29 cellular contexts compared by ENCODE assay signal in the genomic region with DNA sequence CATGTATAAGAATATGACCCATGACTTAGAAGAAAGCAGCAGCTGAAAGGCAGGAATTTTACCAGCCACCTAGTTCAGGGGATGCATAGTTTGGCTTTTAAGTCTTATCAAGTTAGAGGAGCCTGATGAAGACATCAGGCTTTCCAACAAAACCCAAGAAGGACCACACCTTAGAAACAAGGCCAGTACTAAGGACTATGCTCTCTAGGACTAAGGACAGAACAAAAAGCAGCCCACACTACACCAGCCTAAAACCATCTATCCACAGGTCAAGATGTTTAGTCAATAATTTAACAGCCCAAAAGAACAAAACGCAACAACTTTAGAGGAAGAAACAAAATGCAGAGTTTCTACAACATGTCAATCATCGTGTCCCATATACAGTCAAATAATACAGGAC.
"Had no signal": no experiment of that assay in that cellular context is flagged by ENCODE, and none has a peak within 500 bp of the region (broad histone marks: within the 10 kb centered on the region; RNA-seq: fewer than 3 reads in every experiment).

No MANE protein-coding gene starts in this region.

- H3K27ac ChIP-seq: ascending aorta, brain microvascular endothelial cell, coronary artery, dorsolateral prefrontal cortex, gastroesophageal sphincter, heart right ventricle, VCaP had no signal

- H3K4me3 ChIP-seq: ascending aorta, coronary artery, dorsolateral prefrontal cortex, gastroesophageal sphincter, heart right ventricle had no signal

- H3K27me3 ChIP-seq: ascending aorta, brain microvascular endothelial cell, dorsolateral prefrontal cortex, gastroesophageal sphincter, heart right ventricle had no signal

- H3K4me1 ChIP-seq: ascending aorta, gastroesophageal sphincter, heart right ventricle had no signal

- DNase-seq: activated B cell treated with CpG ODN at 0.5 μM for 24 hours; activated CD4-positive, alpha-beta T cell treated with anti-CD3 and anti-CD28 coated beads for 48 hours; activated CD4-positive, alpha-beta T cell treated with anti-CD3 and anti-CD28 coated beads, Interleukin-2, amount 50 U/mL, for 1 hour; activated CD4-positive, alpha-beta T cell treated with anti-CD3 and anti-CD28 coated beads, Interleukin-2, amount 50 U/mL, for 48 hours; activated CD8-positive, alpha-beta memory T cell treated with anti-CD3 and anti-CD28 coated beads for 24 hours; activated CD8-positive, alpha-beta T cell treated with anti-CD3 and anti-CD28 coated beads for 36 hours; activated effector memory CD4-positive, alpha-beta T cell treated with Interleukin-2 at 50 U/mL for 16 hours; activated gamma-delta T cell treated with Interleukin-2 at 50 U/mL for 16 hours; activated naive CD4-positive, alpha-beta T cell treated with anti-CD3 and anti-CD28 coated beads, Interleukin-2, amount 50 U/mL, for 16 hours; activated naive CD4-positive, alpha-beta T cell treated with Interleukin-2 at 50 U/mL for 16 hours; activated T-cell treated with anti-CD3 and anti-CD28 coated beads, Interleukin-2, amount 50 U/mL, for 4 hours; amniotic stem cell; brain microvascular endothelial cell; dorsolateral prefrontal cortex; effector memory CD4-positive, alpha-beta T cell; endodermal cell; foreskin melanocyte; heart right ventricle; T-helper 2 cell had no signal

- H3K4me3 Mint-ChIP-seq: activated B cell treated with CpG ODN at 0.5 μM for 24 hours; activated CD8-positive, alpha-beta T cell treated with anti-CD3 and anti-CD28 coated beads for 36 hours; activated naive CD8-positive, alpha-beta T cell; activated T-cell treated with anti-CD3 and anti-CD28 coated beads, Interleukin-2, amount 50 U/mL, for 4 hours; activated T-helper 17 cell treated with anti-CD3 and anti-CD28 coated beads, Interleukin-2, amount 50 U/mL, for 72 hours; central memory CD8-positive, alpha-beta T cell; dendritic cell treated with granulocyte-macrophage colony-stimulating factor and Interleukin-4, amounts not matched to agents 40 ng/mL and 50 ng/mL, for 4 days; endodermal cell had no signal

- H3K9me3 ChIP-seq: ascending aorta had no signal

- H3K36me3 ChIP-seq: ascending aorta, brain microvascular endothelial cell, gastroesophageal sphincter, heart right ventricle had no signal

- H3K27me3 Mint-ChIP-seq: activated CD8-positive, alpha-beta T cell treated with anti-CD3 and anti-CD28 coated beads for 36 hours; activated naive CD8-positive, alpha-beta T cell; central memory CD8-positive, alpha-beta T cell; dendritic cell treated with granulocyte-macrophage colony-stimulating factor and Interleukin-4, amounts not matched to agents 40 ng/mL and 50 ng/mL, for 4 days had no signal

- H3K9me3 Mint-ChIP-seq: activated B cell treated with CpG ODN at 0.5 μM for 24 hours; activated CD8-positive, alpha-beta T cell treated with anti-CD3 and anti-CD28 coated beads for 36 hours; activated T-cell treated with anti-CD3 and anti-CD28 coated beads, Interleukin-2, amount 50 U/mL, for 4 hours had no signal

- H3K36me3 Mint-ChIP-seq: activated naive CD8-positive, alpha-beta T cell had no signal

- ATAC-seq: activated CD4-positive, CD25-positive, alpha-beta regulatory T cell treated with anti-CD3 and anti-CD28 coated beads, Interleukin-2, amount 50 U/mL, for 24 hours; activated CD8-positive, alpha-beta T cell treated with anti-CD3 and anti-CD28 coated beads for 36 hours; activated T-cell treated with anti-CD3 and anti-CD28 coated beads, Interleukin-2, amount 50 U/mL, for 4 hours; activated T-helper 17 cell treated with anti-CD3 and anti-CD28 coated beads, Interleukin-2, amount 50 U/mL, for 72 hours; esophagus mucosa; gastroesophageal sphincter; heart right ventricle had no signal

- H3K4me1 Mint-ChIP-seq: activated B cell treated with CpG ODN at 0.5 μM for 24 hours; activated T-helper 17 cell treated with anti-CD3 and anti-CD28 coated beads, Interleukin-2, amount 50 U/mL, for 72 hours; central memory CD8-positive, alpha-beta T cell had no signal

- H3K27ac Mint-ChIP-seq: activated B cell treated with CpG ODN at 0.5 μM for 24 hours; activated CD8-positive, alpha-beta T cell treated with anti-CD3 and anti-CD28 coated beads for 36 hours; activated naive CD8-positive, alpha-beta T cell; activated T-helper 17 cell treated with anti-CD3 and anti-CD28 coated beads, Interleukin-2, amount 50 U/mL, for 72 hours; dendritic cell treated with granulocyte-macrophage colony-stimulating factor and Interleukin-4, amounts not matched to agents 40 ng/mL and 50 ng/mL, for 4 days; endodermal cell had no signal
